Comparison of ENCODE assay signal across 17 cellular contexts in the genomic region with DNA sequence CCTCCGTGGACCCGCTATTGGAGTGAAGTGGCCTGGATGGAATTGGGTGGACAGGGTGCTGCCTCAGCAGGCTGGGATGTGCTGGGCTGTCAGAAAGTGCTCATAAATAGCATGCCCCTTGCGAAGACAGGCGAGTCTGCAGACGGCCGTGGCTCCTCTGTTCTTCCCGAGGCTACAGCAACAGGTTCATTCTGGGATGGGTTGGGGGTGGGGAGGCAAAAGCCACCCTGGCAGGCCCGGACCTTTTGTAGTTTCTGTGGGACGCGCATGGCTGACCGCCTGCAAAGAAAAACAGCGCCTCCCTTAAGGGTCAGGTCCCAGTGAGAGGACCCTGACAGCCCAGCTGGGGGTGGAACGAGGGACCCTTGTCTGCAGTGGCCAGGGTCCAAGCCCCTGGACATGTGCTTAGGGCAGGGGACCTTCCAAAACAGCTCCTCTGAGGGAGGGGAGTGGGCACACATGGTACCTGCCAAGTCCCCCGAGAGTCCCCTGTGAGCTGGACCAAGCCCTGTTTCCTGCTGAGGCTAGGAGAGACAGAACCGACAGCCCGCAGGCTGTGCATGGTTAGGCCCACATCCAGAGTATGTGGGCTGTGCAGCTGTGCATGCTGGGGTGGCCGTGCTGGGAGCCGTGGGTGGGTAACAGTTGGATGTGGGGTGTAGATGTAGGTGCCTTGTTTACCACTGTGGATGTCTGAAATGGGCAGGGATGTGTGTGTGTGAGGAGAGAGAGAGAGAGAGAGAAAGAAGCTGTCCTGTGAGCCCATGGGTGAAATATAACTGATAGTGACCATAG. TPM values are rescaled to one million over a fixed set of nuclear protein-coding genes. Genes with fewer than 3 reads are reported as not detected.
DNase-seq lines count a peak whose midpoint lies in the region; ATAC-seq and TF ChIP-seq lines count a peak whose summit lies in the region.
"Had no signal": no experiment of that assay in that cellular context is flagged by ENCODE, and none has a peak within 500 bp of the region (broad histone marks: within the 10 kb centered on the region; RNA-seq: fewer than 3 reads in every experiment).

A gene (plus strand): TSS at position 133 of the 795 bp plus-strand sequence. CDS start 1,539 bp downstream, outside the sequence.

- no peak within 1 kb of the TSS for H2AFZ ChIP-seq in neural progenitor cell (replicated peaks)

- H3K4me3 ChIP-seq in neural progenitor cell: no peak within 1 kb of the TSS

- no peaks in the 10 kb centered on the region for H3K27me3 Mint-ChIP-seq in T-helper 2 cell treated with Interferon-gamma antibody and Interleukin-4, amounts not matched to agents 5 μg/mL and 100 μg/mL, for 36 hours (ENCODE audit: low read depth)
- no peaks in the 10 kb centered on the region for H3K27me3 Mint-ChIP-seq in activated naive CD8-positive, alpha-beta T cell treated with anti-CD3 and anti-CD28 coated beads, Interleukin-2, amount 50 U/mL, for 24 hours
- H3K27me3 Mint-ChIP-seq in neural progenitor cell (ENCODE audit: insufficient read depth, low read depth): no peaks in the 10 kb centered on the region
- H3K27me3 Mint-ChIP-seq in stimulated activated memory B cell treated with anti-CD40 and anti-IgM and Interleukin-4, amounts not matched to agents 10 μg/mL and 1 μg/mL and 100 μg/mL, for 72 hours: peaks cover 21% of the 10 kb centered on the region

- H3K27ac Mint-ChIP-seq in T-helper 2 cell treated with Interferon-gamma antibody and Interleukin-4, amounts not matched to agents 5 μg/mL and 100 μg/mL, for 36 hours: peak within 1 kb of the TSS; percentile 56
- peak within 1 kb of the TSS; percentile 8 for H3K27ac Mint-ChIP-seq in activated naive CD8-positive, alpha-beta T cell treated with anti-CD3 and anti-CD28 coated beads, Interleukin-2, amount 50 U/mL, for 24 hours
- peak within 1 kb of the TSS; percentile 5 for H3K27ac Mint-ChIP-seq in neural progenitor cell
- no peak within 1 kb of the TSS for H3K27ac Mint-ChIP-seq in stimulated activated memory B cell treated with anti-CD40 and anti-IgM and Interleukin-4, amounts not matched to agents 10 μg/mL and 1 μg/mL and 100 μg/mL, for 72 hours
- H3K27ac Mint-ChIP-seq: CD14-positive monocyte had no signal

- no peaks in the 10 kb centered on the region for H3K9me3 ChIP-seq in neural progenitor cell (ENCODE audit: low read depth)

- H3K36me3 ChIP-seq in neural progenitor cell: no peaks in the 10 kb centered on the region

- peaks cover 20% of the 10 kb centered on the region for H3K4me1 ChIP-seq in neural progenitor cell

- H4K20me1 ChIP-seq in neural progenitor cell (ENCODE audit: low read depth): peaks cover 46% of the 10 kb centered on the region

- H3K27me3 ChIP-seq in neural progenitor cell: no peaks in the 10 kb centered on the region

- no peak within 1 kb of the TSS for H3K27ac ChIP-seq in neural progenitor cell

- no peaks in the 10 kb centered on the region for H3K79me2 ChIP-seq in neural progenitor cell (ENCODE audit: low read depth)

- H3K4me3 Mint-ChIP-seq in T-helper 2 cell treated with Interferon-gamma antibody and Interleukin-4, amounts not matched to agents 5 μg/mL and 100 μg/mL, for 36 hours: no peak within 1 kb of the TSS
- H3K4me3 Mint-ChIP-seq in activated naive CD8-positive, alpha-beta T cell treated with anti-CD3 and anti-CD28 coated beads, Interleukin-2, amount 50 U/mL, for 24 hours: no peak within 1 kb of the TSS
- H3K4me3 Mint-ChIP-seq in neural progenitor cell: no peak within 1 kb of the TSS
- H3K4me3 Mint-ChIP-seq in stimulated activated memory B cell treated with anti-CD40 and anti-IgM and Interleukin-4, amounts not matched to agents 10 μg/mL and 1 μg/mL and 100 μg/mL, for 72 hours: no peak within 1 kb of the TSS
- H3K4me3 Mint-ChIP-seq: CD14-positive monocyte had no signal

- peaks cover 8% of the 10 kb centered on the region for H3F3A ChIP-seq in neural progenitor cell (ENCODE audit: low read depth)

- peaks cover 5% of the 10 kb centered on the region for H3K4me1 Mint-ChIP-seq in T-helper 2 cell treated with Interferon-gamma antibody and Interleukin-4, amounts not matched to agents 5 μg/mL and 100 μg/mL, for 36 hours (ENCODE audit: low read depth)
- no peaks in the 10 kb centered on the region for H3K4me1 Mint-ChIP-seq in activated naive CD8-positive, alpha-beta T cell treated with anti-CD3 and anti-CD28 coated beads, Interleukin-2, amount 50 U/mL, for 24 hours
- peaks cover 29% of the 10 kb centered on the region for H3K4me1 Mint-ChIP-seq in neural progenitor cell
- no peaks in the 10 kb centered on the region for H3K4me1 Mint-ChIP-seq in stimulated activated memory B cell treated with anti-CD40 and anti-IgM and Interleukin-4, amounts not matched to agents 10 μg/mL and 1 μg/mL and 100 μg/mL, for 72 hours
- H3K4me1 Mint-ChIP-seq: CD14-positive monocyte, IgD-negative memory B cell had no signal

- H3K36me3 Mint-ChIP-seq in T-helper 2 cell treated with Interferon-gamma antibody and Interleukin-4, amounts not matched to agents 5 μg/mL and 100 μg/mL, for 36 hours (ENCODE audit: low read depth): no peaks in the 10 kb centered on the region
- H3K36me3 Mint-ChIP-seq in activated naive CD8-positive, alpha-beta T cell treated with anti-CD3 and anti-CD28 coated beads, Interleukin-2, amount 50 U/mL, for 24 hours (ENCODE audit: low read depth): no peaks in the 10 kb centered on the region
- H3K36me3 Mint-ChIP-seq in neural progenitor cell: no peaks in the 10 kb centered on the region
- no peaks in the 10 kb centered on the region for H3K36me3 Mint-ChIP-seq in stimulated activated memory B cell treated with anti-CD40 and anti-IgM and Interleukin-4, amounts not matched to agents 10 μg/mL and 1 μg/mL and 100 μg/mL, for 72 hours
- H3K36me3 Mint-ChIP-seq: CD14-positive monocyte, IgD-negative memory B cell had no signal

- no peak for DNase-seq in T-helper 2 cell treated with Interferon-gamma antibody and Interleukin-4, amounts not matched to agents 5 μg/mL and 100 μg/mL, for 36 hours (ENCODE audit: low spot score)
- DNase-seq in T-helper 2 cell: no peak
- no peak for DNase-seq in activated naive CD8-positive, alpha-beta T cell treated with anti-CD3 and anti-CD28 coated beads, Interleukin-2, amount 50 U/mL, for 24 hours
- peak; percentile 29 for DNase-seq in neural progenitor cell (ENCODE audit: low spot score)
- DNase-seq in HK-2 (ENCODE audit: unreplicated experiment): no peak
- no peak for DNase-seq in NCI-H345 treated with DMSO at 0.1 percent for 48 hours (lab: John Stamatoyannopoulos, UW; ENCODE audit: unreplicated experiment)
- DNase-seq: 8988T, COR-L47, H7, NCI-H1930, NCI-H2171, NCI-H510A had no signal

- H3K4me2 ChIP-seq in neural progenitor cell: peak within 1 kb of the TSS; percentile 22

- no peaks in the 10 kb centered on the region for H3K9me3 Mint-ChIP-seq in T-helper 2 cell treated with Interferon-gamma antibody and Interleukin-4, amounts not matched to agents 5 μg/mL and 100 μg/mL, for 36 hours
- no peaks in the 10 kb centered on the region for H3K9me3 Mint-ChIP-seq in activated naive CD8-positive, alpha-beta T cell treated with anti-CD3 and anti-CD28 coated beads, Interleukin-2, amount 50 U/mL, for 24 hours
- H3K9me3 Mint-ChIP-seq in neural progenitor cell: no peaks in the 10 kb centered on the region
- no peaks in the 10 kb centered on the region for H3K9me3 Mint-ChIP-seq in stimulated activated memory B cell treated with anti-CD40 and anti-IgM and Interleukin-4, amounts not matched to agents 10 μg/mL and 1 μg/mL and 100 μg/mL, for 72 hours
- H3K9me3 Mint-ChIP-seq: CD14-positive monocyte, IgD-negative memory B cell had no signal

- no peak within 1 kb of the TSS for H3K9ac ChIP-seq in neural progenitor cell

- ATAC-seq in activated naive CD8-positive, alpha-beta T cell treated with anti-CD3 and anti-CD28 coated beads, Interleukin-2, amount 50 U/mL, for 24 hours: no peak
- peak; percentile 18 for ATAC-seq in stimulated activated memory B cell treated with anti-CD40 and anti-IgM and Interleukin-4, amounts not matched to agents 10 μg/mL and 1 μg/mL and 100 μg/mL, for 72 hours
- no peak for ATAC-seq in HG03442 (IDR thresholded peaks at IDR 0.05; ENCODE audit: unreplicated experiment)

- no peak for TF ChIP-seq CTCF in neural progenitor cell (IDR thresholded peaks at IDR 0.05)

RNA-seq across cellular contexts. Expression of the gene that starts here (rescaled TPM):
- total RNA-seq in neural progenitor cell (ENCODE audit: low replicate concordance): 0.19 TPM in 1 of 2 replicates, not detected in the other
- total RNA-seq: LHCN-M2 had no signal

Comparison
In these comparisons a context has a peak if more than half of its experiments do, and no peak if none do; other contexts are left out.
1. Peak in DNase-seq and H3K4me2 ChIP-seq in neural progenitor cell; RNA of the gene not detected or under 1 TPM.